Comparison of ENCODE assay signal across 18 cellular contexts in genomic region chr14:55760801-55761200, GRCh38.
DNase-seq lines count a peak whose midpoint lies in the region; ATAC-seq, FAIRE-seq and TF ChIP-seq lines count a peak whose summit lies in the region.
"Had no signal": no experiment of that assay in that cellular context is flagged by ENCODE, and none has a peak within 500 bp of the region (broad histone marks: within the 10 kb centered on the region; RNA-seq: fewer than 3 reads in every experiment).

No MANE protein-coding gene starts in this region.

- intact Hi-C loops in tibial artery (cut with DNase I; ENCODE audit: low total_unique reads) = no loop called here

- CTCF ChIA-PET in activated CD4-positive, alpha-beta memory T cell treated with anti-CD3 and anti-CD28 coated beads, Interleukin-2, amount 10 ng/mL, durations not matched to agents 7 days and 5 days (lab: Charles Lee) = interaction anchor here (1.8 kb wide), 1 partner anchor 9 kb away, joined by 5 read pairs; no protein-coding TSS in a partner anchor

- DNase-seq in HTR-8/SVneo (ENCODE audit: insufficient read length, low spot score) (no peak), T-helper 17 cell (no peak), endodermal cell (no peak), neural progenitor cell (ENCODE audit: low spot score) (no peak), progenitor cell of endocrine pancreas (ENCODE audit: low spot score, unreplicated experiment) (no peak), tibial artery (no peak)
- no peak for DNase-seq in activated CD4-positive, alpha-beta memory T cell treated with anti-CD3 and anti-CD28 coated beads, Interleukin-2, amount 10 ng/mL, durations not matched to agents 7 days and 5 days
- DNase-seq: CD8-positive, alpha-beta T cell; COR-L47; DMS 273 treated with DMSO at 0.1 percent for 48 hours; DMS53; DND-41; EL; GM23248 had no signal

- H3K4me2 ChIP-seq in neural progenitor cell = no peak overlapping the region
- H3K4me2 ChIP-seq: BLaER1 treated with 17β-estradiol and CSF1 and Interleukin-3, amounts not matched to agents 10 nM and 100 nM had no signal

- peaks cover 2% of the 10 kb centered on the region for H3K36me3 Mint-ChIP-seq in T-helper 17 cell (ENCODE audit: low read depth)
- no peaks in the 10 kb centered on the region for H3K36me3 Mint-ChIP-seq in endodermal cell (ENCODE audit: low read depth)
- H3K36me3 Mint-ChIP-seq in neural progenitor cell = no peaks in the 10 kb centered on the region
- no peaks in the 10 kb centered on the region for H3K36me3 Mint-ChIP-seq in progenitor cell of endocrine pancreas (ENCODE audit: insufficient read depth)
- peaks cover 15% of the 10 kb centered on the region for H3K36me3 Mint-ChIP-seq in activated CD4-positive, alpha-beta memory T cell treated with anti-CD3 and anti-CD28 coated beads, Interleukin-2, amount 10 ng/mL, durations not matched to agents 7 days and 5 days (ENCODE audit: low read depth)
- H3K36me3 Mint-ChIP-seq: CD8-positive, alpha-beta T cell had no signal

- ATAC-seq in T-helper 17 cell = no peak
- ATAC-seq: CD8-positive, alpha-beta T cell had no signal

- WGBS in endodermal cell (ENCODE audit: insufficient coverage in 1 of 2, insufficient read length in 1 of 2), 2 experiments = 93 to 94% methylated on average over 10 of the region's 10 CpGs

- no peaks in the 10 kb centered on the region for H3K79me2 ChIP-seq in neural progenitor cell (ENCODE audit: low read depth)

- H3K27me3 Mint-ChIP-seq in T-helper 17 cell (peaks cover 4% of the 10 kb centered on the region), endodermal cell (ENCODE audit: insufficient read depth) (peaks cover 2% of the 10 kb centered on the region), neural progenitor cell (ENCODE audit: insufficient read depth, low read depth) (peaks cover 5% of the 10 kb centered on the region), progenitor cell of endocrine pancreas (no peaks in the 10 kb centered on the region)
- H3K27me3 Mint-ChIP-seq in activated CD4-positive, alpha-beta memory T cell treated with anti-CD3 and anti-CD28 coated beads, Interleukin-2, amount 10 ng/mL, durations not matched to agents 7 days and 5 days = peaks cover under 1% of the 10 kb centered on the region

- no peaks in the 10 kb centered on the region for H3K27me3 ChIP-seq in endodermal cell (ENCODE audit: control insufficient read depth, insufficient read depth, low read length, poor library complexity, severe bottlenecking)
- H3K27me3 ChIP-seq in neural progenitor cell = no peaks in the 10 kb centered on the region
- no peaks in the 10 kb centered on the region for H3K27me3 ChIP-seq in tibial artery
- H3K27me3 ChIP-seq: BLaER1 treated with 17β-estradiol and CSF1 and Interleukin-3, amounts not matched to agents 10 nM and 100 nM had no signal

- POLR2A ChIA-PET in activated CD4-positive, alpha-beta memory T cell treated with anti-CD3 and anti-CD28 coated beads, Interleukin-2, amount 10 ng/mL, durations not matched to agents 7 days and 5 days (lab: Charles Lee) = no interaction called here

- no peaks in the 10 kb centered on the region for H4K20me1 ChIP-seq in neural progenitor cell (ENCODE audit: low read depth)
- H4K20me1 ChIP-seq: BLaER1 treated with 17β-estradiol and CSF1 and Interleukin-3, amounts not matched to agents 10 nM and 100 nM had no signal

- peak; percentile 52 for FAIRE-seq in HTR-8/SVneo (lab: Jason Lieb, UNC)
- FAIRE-seq: GM12891 had no signal

- H3K27ac ChIP-seq in endodermal cell (ENCODE audit: low read depth, low read length) = peak overlapping the region; percentile 72
- H3K27ac ChIP-seq in neural progenitor cell = no peak overlapping the region
- H3K27ac ChIP-seq in tibial artery = no peak overlapping the region
- H3K27ac ChIP-seq: BLaER1 treated with 17β-estradiol and CSF1 and Interleukin-3, amounts not matched to agents 10 nM and 100 nM; GM23248 had no signal

- H3K9ac ChIP-seq in endodermal cell (ENCODE audit: extremely low read depth, low read length, poor library complexity, severe bottlenecking) = no peak overlapping the region
- no peak overlapping the region for H3K9ac ChIP-seq in neural progenitor cell
- H3K9ac ChIP-seq: BLaER1 treated with 17β-estradiol and CSF1 and Interleukin-3, amounts not matched to agents 10 nM and 100 nM; GM23248 had no signal

- no peaks in the 10 kb centered on the region for H3K36me3 ChIP-seq in endodermal cell (ENCODE audit: control insufficient read depth, insufficient read depth, low read length)
- H3K36me3 ChIP-seq in neural progenitor cell = no peaks in the 10 kb centered on the region
- H3K36me3 ChIP-seq in tibial artery = no peaks in the 10 kb centered on the region
- H3K36me3 ChIP-seq: BLaER1 treated with 17β-estradiol and CSF1 and Interleukin-3, amounts not matched to agents 10 nM and 100 nM; HAP-1 had no signal

- peaks cover 5% of the 10 kb centered on the region for H3F3A ChIP-seq in neural progenitor cell (ENCODE audit: low read depth)

- no peaks in the 10 kb centered on the region for H3K9me3 ChIP-seq in T-helper 17 cell (ENCODE audit: control insufficient read depth, low read length, poor library complexity, severe bottlenecking)
- no peaks in the 10 kb centered on the region for H3K9me3 ChIP-seq in endodermal cell (ENCODE audit: control insufficient read depth, low read length)
- no peaks in the 10 kb centered on the region for H3K9me3 ChIP-seq in neural progenitor cell (ENCODE audit: low read depth)
- no peaks in the 10 kb centered on the region for H3K9me3 ChIP-seq in tibial artery
- H3K9me3 ChIP-seq: BLaER1 treated with 17β-estradiol and CSF1 and Interleukin-3, amounts not matched to agents 10 nM and 100 nM; HAP-1 had no signal

- no peaks in the 10 kb centered on the region for H3K9me3 Mint-ChIP-seq in endodermal cell
- H3K9me3 Mint-ChIP-seq in neural progenitor cell = peaks cover 2% of the 10 kb centered on the region
- peaks cover 2% of the 10 kb centered on the region for H3K9me3 Mint-ChIP-seq in progenitor cell of endocrine pancreas (ENCODE audit: low read depth)
- H3K9me3 Mint-ChIP-seq in activated CD4-positive, alpha-beta memory T cell treated with anti-CD3 and anti-CD28 coated beads, Interleukin-2, amount 10 ng/mL, durations not matched to agents 7 days and 5 days = peaks cover 3% of the 10 kb centered on the region
- H3K9me3 Mint-ChIP-seq: CD8-positive, alpha-beta T cell had no signal

- H3K27ac Mint-ChIP-seq in T-helper 17 cell (peak overlapping the region; percentile 8), endodermal cell (no peak overlapping the region), neural progenitor cell (peak overlapping the region; percentile 5), progenitor cell of endocrine pancreas (no peak overlapping the region)
- no peak overlapping the region for H3K27ac Mint-ChIP-seq in activated CD4-positive, alpha-beta memory T cell treated with anti-CD3 and anti-CD28 coated beads, Interleukin-2, amount 10 ng/mL, durations not matched to agents 7 days and 5 days
- H3K27ac Mint-ChIP-seq: B cell; CD8-positive, alpha-beta T cell had no signal

- peaks cover 4% of the 10 kb centered on the region for H3K4me1 ChIP-seq in endodermal cell (ENCODE audit: control insufficient read depth, insufficient read depth, low read length)
- H3K4me1 ChIP-seq in neural progenitor cell = peaks cover 44% of the 10 kb centered on the region
- H3K4me1 ChIP-seq in tibial artery = no peaks in the 10 kb centered on the region

- TF ChIP-seq CTCF in endodermal cell (conservative IDR thresholded peaks at IDR 0.05) = no peak
- no peak for TF ChIP-seq CTCF in neural progenitor cell (IDR thresholded peaks at IDR 0.05)
- no peak for TF ChIP-seq CTCF in progenitor cell of endocrine pancreas (IDR thresholded peaks at IDR 0.05; ENCODE audit: unreplicated experiment)
- no peak for TF ChIP-seq CTCF in tibial artery (IDR thresholded peaks at IDR 0.05)

- H3K4me1 Mint-ChIP-seq in T-helper 17 cell = peaks cover 12% of the 10 kb centered on the region
- peaks cover 19% of the 10 kb centered on the region for H3K4me1 Mint-ChIP-seq in endodermal cell
- H3K4me1 Mint-ChIP-seq in neural progenitor cell = peaks cover 61% of the 10 kb centered on the region
- H3K4me1 Mint-ChIP-seq in progenitor cell of endocrine pancreas (ENCODE audit: low read depth) = peaks cover 17% of the 10 kb centered on the region
- H3K4me1 Mint-ChIP-seq in activated CD4-positive, alpha-beta memory T cell treated with anti-CD3 and anti-CD28 coated beads, Interleukin-2, amount 10 ng/mL, durations not matched to agents 7 days and 5 days = peaks cover 23% of the 10 kb centered on the region
- H3K4me1 Mint-ChIP-seq: B cell had no signal

- H3K4me3 ChIP-seq in endodermal cell (ENCODE audit: low read length) (no peak overlapping the region), neural progenitor cell (no peak overlapping the region), tibial artery (no peak overlapping the region)
- H3K4me3 ChIP-seq: BLaER1 treated with 17β-estradiol and CSF1 and Interleukin-3, amounts not matched to agents 10 nM and 100 nM; GM23248; HAP-1 had no signal

- H3K4me3 Mint-ChIP-seq in T-helper 17 cell (no peak overlapping the region), endodermal cell (no peak overlapping the region), neural progenitor cell (no peak overlapping the region), progenitor cell of endocrine pancreas (ENCODE audit: low read depth) (no peak overlapping the region)
- no peak overlapping the region for H3K4me3 Mint-ChIP-seq in activated CD4-positive, alpha-beta memory T cell treated with anti-CD3 and anti-CD28 coated beads, Interleukin-2, amount 10 ng/mL, durations not matched to agents 7 days and 5 days
- H3K4me3 Mint-ChIP-seq: B cell; CD8-positive, alpha-beta T cell had no signal

- no peak overlapping the region for H2AFZ ChIP-seq in neural progenitor cell (replicated peaks)
- H2AFZ ChIP-seq: GM23248 had no signal

Comparison
In these comparisons a context has a peak if more than half of its experiments do, and no peak if none do; other contexts are left out.
1. H3K27ac Mint-ChIP-seq: peak in T-helper 17 cell (single experiment) and neural progenitor cell (single experiment); none in endodermal cell (single experiment), progenitor cell of endocrine pancreas (single experiment) and activated CD4-positive, alpha-beta memory T cell treated with anti-CD3 and anti-CD28 coated beads, Interleukin-2, amount 10 ng/mL, durations not matched to agents 7 days and 5 days (single experiment).